Comparison of ENCODE assay signal across 19 cellular contexts in genomic region chr11:16468735-16469446, GRCh38.
A peak's percentile ranks its signal among the peaks of the same experiment; 100 is the strongest.
DNase-seq lines count a peak whose midpoint lies in the region; ATAC-seq and TF ChIP-seq lines count a peak whose summit lies in the region.
"Had no signal": no experiment of that assay in that cellular context is flagged by ENCODE, and none has a peak within 500 bp of the region (broad histone marks: within the 10 kb centered on the region; RNA-seq: fewer than 3 reads in every experiment).

No MANE protein-coding gene starts in this region.

- H3K27ac ChIP-seq in suprapubic skin, result peak overlapping the region; percentile 20
- H3K27ac ChIP-seq: C4-2B, KMS-11, PC-9, SJSA1 had no signal

- H3K4me3 ChIP-seq in suprapubic skin, result no peak overlapping the region
- H3K4me3 ChIP-seq: PC-9, SJSA1 had no signal

- peak; percentile 47 to 63 for ATAC-seq in left cardiac atrium
- ATAC-seq in omental fat pad (ENCODE audit: low FRiP score), result peak; percentile 76
- no peak for ATAC-seq in HG03097 (IDR thresholded peaks at IDR 0.05; ENCODE audit: low FRiP score, unreplicated experiment)
- ATAC-seq in HG03457 (IDR thresholded peaks at IDR 0.05; ENCODE audit: unreplicated experiment), result no peak
- ATAC-seq in GM19397 (IDR thresholded peaks at IDR 0.05; ENCODE audit: unreplicated experiment), result no peak

- no peak for TF ChIP-seq POLR2A in suprapubic skin (IDR thresholded peaks at IDR 0.05)

- no peaks in the 10 kb centered on the region for H3K36me3 ChIP-seq in suprapubic skin
- H3K36me3 ChIP-seq: SJSA1 had no signal

- H3K9me3 ChIP-seq in suprapubic skin, result no peaks in the 10 kb centered on the region
- H3K9me3 ChIP-seq: SJSA1 had no signal

- no peak for TF ChIP-seq CTCF in omental fat pad (IDR thresholded peaks at IDR 0.05)
- no peak for TF ChIP-seq CTCF in suprapubic skin (IDR thresholded peaks at IDR 0.05)

- no peak for TF ChIP-seq EP300 in suprapubic skin (IDR thresholded peaks at IDR 0.05)

- peaks cover 9% of the 10 kb centered on the region for H3K4me1 ChIP-seq in suprapubic skin
- H3K4me1 ChIP-seq: SJSA1 had no signal

- H3K27me3 ChIP-seq in suprapubic skin, result no peaks in the 10 kb centered on the region
- H3K27me3 ChIP-seq: SJSA1 had no signal

- 47% methylated on average over 5 of the region's 5 CpGs for WGBS in suprapubic skin

- intact Hi-C loops in left cardiac atrium (cut with DNase I), result no loop called here

- peak; percentile 50 for DNase-seq in amniotic epithelial cell (ENCODE audit: low read depth)
- DNase-seq in left cardiac atrium, result no peak
- no peak for DNase-seq in omental fat pad (ENCODE audit: low spot score)
- no peak for DNase-seq in suprapubic skin (ENCODE audit: low spot score in 2 of 2)
- DNase-seq: ACHN, AML-193, DMS79 treated with DMSO at 0.1 percent for 48 hours, H7, HFFc6, NCI-H1436 treated with DMSO at 0.1 percent for 48 hours, NCI-H2029, NCI-H526, PC-9 had no signal

Comparison
In these comparisons a context has a peak if more than half of its experiments do, and no peak if none do; other contexts are left out.
1. ATAC-seq: peak in left cardiac atrium (2 of 2) and omental fat pad (single experiment); none in HG03097 (single experiment), HG03457 (single experiment) and GM19397 (single experiment).